Comparison of ENCODE assay signal across 8 cellular contexts in genomic region chr10:100370976-100371706, GRCh38. TPM values are rescaled to one million over a fixed set of nuclear protein-coding genes. Genes with fewer than 3 reads are reported as not detected.
DNase-seq lines count a peak whose midpoint lies in the region; ATAC-seq lines count a peak whose summit lies in the region.

No MANE protein-coding gene starts in this region.

- H3K36me3 ChIP-seq in mesodermal cell (ENCODE audit: control insufficient read depth, insufficient read depth, low read length) = no peaks in the 10 kb centered on the region

- peak overlapping the region; percentile 85 for H3K27ac ChIP-seq in mesodermal cell (ENCODE audit: low read depth, low read length, severe bottlenecking)

- no peaks in the 10 kb centered on the region for H3K27me3 Mint-ChIP-seq in effector memory CD8-positive, alpha-beta T cell

- peak overlapping the region; percentile 6 for H3K4me3 ChIP-seq in mesodermal cell (ENCODE audit: extremely low read depth, insufficient read depth, low read length, poor library complexity, severe bottlenecking)

- no peak overlapping the region for H3K27ac Mint-ChIP-seq in effector memory CD8-positive, alpha-beta T cell

- H3K4me1 ChIP-seq in mesodermal cell (ENCODE audit: control insufficient read depth, insufficient read depth, low read length, poor library complexity, severe bottlenecking) = peaks cover 30% of the 10 kb centered on the region

- H3K4me1 Mint-ChIP-seq in effector memory CD8-positive, alpha-beta T cell (ENCODE audit: low read depth in 2 of 2) = peaks cover 22 to 29% of the 10 kb centered on the region in 2 donors

- DNase-seq in ELF-1 (ENCODE audit: low read depth, low spot score) (peak; percentile 94), NCI-H69 (lab: John Stamatoyannopoulos, UW) (peak; percentile 6), NCI-H345 treated with DMSO at 0.1 percent for 48 hours (lab: John Stamatoyannopoulos, UW; ENCODE audit: unreplicated experiment) (no peak)
- DNase-seq in activated CD8-positive, alpha-beta memory T cell treated with anti-CD3 and anti-CD28 coated beads, Interleukin-2, amount 50 U/mL, for 24 hours (ENCODE audit: extremely low read depth) = peak; percentile 17
- DNase-seq in effector memory CD8-positive, alpha-beta T cell = peak; percentile 47 to 61 (median 47)
- peak; percentile 51 for DNase-seq in stimulated activated CD8-positive, alpha-beta memory T cell treated with anti-CD3 and anti-CD28 coated beads, Interleukin-4, amount 100 ng/mL, for 24 hours (ENCODE audit: low read depth)

- H3K9me3 Mint-ChIP-seq in effector memory CD8-positive, alpha-beta T cell = no peaks in the 10 kb centered on the region

- no peak overlapping the region for H3K4me3 Mint-ChIP-seq in effector memory CD8-positive, alpha-beta T cell

- peak; percentile 58 for ATAC-seq in effector memory CD8-positive, alpha-beta T cell (replicated peaks)
- ATAC-seq in HG02973 (IDR thresholded peaks at IDR 0.05; ENCODE audit: unreplicated experiment) = no peak

- 10 to 15% methylated on average over 4 to 11 of the region's 12 CpGs for WGBS in mesodermal cell (ENCODE audit: insufficient coverage in 2 of 2), 2 experiments

- no peaks in the 10 kb centered on the region for H3K9me3 ChIP-seq in mesodermal cell (ENCODE audit: control insufficient read depth, low read length)

- H3K36me3 Mint-ChIP-seq in effector memory CD8-positive, alpha-beta T cell (ENCODE audit: insufficient read depth) = peaks cover 24% of the 10 kb centered on the region

RNA-seq across cellular contexts. Expression of gene SCD, which starts 24.1 kb away (rescaled TPM):
- 627 TPM for polyA plus RNA-seq in mesodermal cell (2013, experiment 1 of 2)
- polyA plus RNA-seq in mesodermal cell (2013, experiment 2 of 2) = 566 TPM

RNA-seq across cellular contexts. Expression of gene PKD2L1, which starts 41.1 kb away (rescaled TPM):
- not detected for polyA plus RNA-seq in mesodermal cell (2013, experiment 1 of 2)
- not detected for polyA plus RNA-seq in mesodermal cell (2013, experiment 2 of 2)
